ENCODE assay signal across 1 cellular context in genomic region chr4:151950993-151951726, GRCh38.
TF ChIP-seq lines count a peak whose summit lies in the region.

No MANE protein-coding gene starts in this region.

TF ChIP-seq in GM23338, 12 proteins besides CTCF, POLR2A, EP300 and RAD21 (continued from another document):
- no peak for TF ChIP-seq ZNF462 (CRISPR knock-in tag; IDR thresholded peaks at IDR 0.05)
- TF ChIP-seq JUNB (IDR thresholded peaks at IDR 0.05; ENCODE audit: unreplicated experiment): no peak
- TF ChIP-seq POLR2AphosphoS5 (IDR thresholded peaks at IDR 0.05; ENCODE audit: low read depth): no peak
- TF ChIP-seq STAT1 (IDR thresholded peaks at IDR 0.05; ENCODE audit: unreplicated experiment): no peak
- no peak for TF ChIP-seq ZNF114 (CRISPR knock-in tag; IDR thresholded peaks at IDR 0.05)
- TF ChIP-seq NANOG (IDR thresholded peaks at IDR 0.05; ENCODE audit: borderline replicate concordance): no peak
- no peak for TF ChIP-seq ZNF331 (CRISPR knock-in tag; IDR thresholded peaks at IDR 0.05; ENCODE audit: low read depth)
- TF ChIP-seq REST (IDR thresholded peaks at IDR 0.05; ENCODE audit: unreplicated experiment): no peak
- no peak for TF ChIP-seq EZH2phosphoT487 (IDR thresholded peaks at IDR 0.05; ENCODE audit: unreplicated experiment)
- no peak for TF ChIP-seq EZH2 (IDR thresholded peaks at IDR 0.05; ENCODE audit: low read depth, unreplicated experiment)
- TF ChIP-seq CREB1 (CRISPR knock-in tag; IDR thresholded peaks at IDR 0.05; ENCODE audit: low read depth): no peak
